In genomic region chrX:134623293-134624045, GRCh38 we compare ENCODE assay signal across 24 cellular contexts. TPM values are rescaled to one million over a fixed set of nuclear protein-coding genes. Genes with fewer than 3 reads are reported as not detected.
DNase-seq lines count a peak whose midpoint lies in the region; TF ChIP-seq lines count a peak whose summit lies in the region.
"Had no signal": no experiment of that assay in that cellular context is flagged by ENCODE, and none has a peak within 500 bp of the region (broad histone marks: within the 10 kb centered on the region; RNA-seq: fewer than 3 reads in every experiment).

No MANE protein-coding gene starts in this region.

- TF ChIP-seq CTCF in coronary artery (IDR thresholded peaks at IDR 0.05) = no peak

- H3K4me3 ChIP-seq in mesodermal cell (ENCODE audit: extremely low read depth, insufficient read depth, low read length, poor library complexity, severe bottlenecking) (no peak overlapping the region), coronary artery (no peak overlapping the region)
- H3K4me3 ChIP-seq: dorsolateral prefrontal cortex, GM12878, psoas muscle, thoracic aorta had no signal

- H3K27ac ChIP-seq in mesodermal cell (ENCODE audit: low read depth, low read length, severe bottlenecking) (peak overlapping the region; percentile 92), coronary artery (no peak overlapping the region)
- H3K27ac ChIP-seq: dorsolateral prefrontal cortex, psoas muscle, thoracic aorta had no signal

- H3K36me3 ChIP-seq in mesodermal cell (ENCODE audit: control insufficient read depth, insufficient read depth, low read length) = no peaks in the 10 kb centered on the region
- H3K36me3 ChIP-seq: thoracic aorta had no signal

- DNase-seq in ELR (ENCODE audit: low read depth) (peak; percentile 49), NCI-H226 (peak; percentile 36), dermis blood vessel endothelial cell (peak; percentile 86), coronary artery (ENCODE audit: low spot score) (no peak), NCI-H2081 treated with DMSO at 0.1 percent for 48 hours (lab: John Stamatoyannopoulos, UW) (no peak), T1000 (lab: John Stamatoyannopoulos, UW) (no peak), NOMO-1 treated with dmso at 0.1 percent for 144 hours (lab: John Stamatoyannopoulos, UW; ENCODE audit: unreplicated experiment) (no peak)
- DNase-seq: activated CD4-positive, alpha-beta memory T cell treated with anti-CD3 and anti-CD28 coated beads for 36 hours; activated naive CD4-positive, alpha-beta T cell treated with anti-CD3 and anti-CD28 coated beads, Interleukin-2, amount 10 ng/mL, durations not matched to agents 7 days and 5 days; activated T-cell treated with anti-CD3 and anti-CD28 coated beads, Interleukin-2, amount 50 U/mL, for 1 hour; AML-193; Caco-2; dorsolateral prefrontal cortex; GDM1; Kasumi-1; NCI-H1417; NCI-H2171 treated with DMSO at 0.1 percent for 48 hours; NCI-H774; nephron progenitor cell; psoas muscle; SW 1271 had no signal

- peaks cover 38% of the 10 kb centered on the region for H3K4me1 ChIP-seq in mesodermal cell (ENCODE audit: control insufficient read depth, insufficient read depth, low read length, poor library complexity, severe bottlenecking)

- WGBS in mesodermal cell (ENCODE audit: insufficient coverage in 2 of 2), 2 experiments = 93% methylated on average over 2 of the region's 10 CpGs; no CpG with 5 or more reads in 1 of the 2 experiments

- no peaks in the 10 kb centered on the region for H3K9me3 ChIP-seq in mesodermal cell (ENCODE audit: control insufficient read depth, low read length)
- H3K9me3 ChIP-seq: Caco-2, psoas muscle, thoracic aorta had no signal

RNA-seq across cellular contexts. Expression of gene PLAC1, which starts 34.8 kb away (rescaled TPM):
- not detected in 2 replicates for total RNA-seq in dermis blood vessel endothelial cell
- 2.0 TPM for polyA plus RNA-seq in mesodermal cell (2013, experiment 1 of 2)
- 1.0 TPM for polyA plus RNA-seq in mesodermal cell (2013, experiment 2 of 2)
- total RNA-seq: thoracic aorta had no signal

Comparison
In these comparisons a context has a peak if more than half of its experiments do, and no peak if none do; other contexts are left out.
1. DNase-seq: peak in ELR (single experiment), NCI-H226 (single experiment) and dermis blood vessel endothelial cell (single experiment); none in coronary artery (single experiment), NCI-H2081 treated with DMSO at 0.1 percent for 48 hours (single experiment), T1000 (single experiment) and NOMO-1 treated with dmso at 0.1 percent for 144 hours (single experiment).